Comparison of ENCODE assay signal across 8 cellular contexts in genomic region chr11:5596611-5597201, GRCh38. TPM values are rescaled to one million over a fixed set of nuclear protein-coding genes. Genes with fewer than 3 reads are reported as not detected.
DNase-seq lines count a peak whose midpoint lies in the region; ATAC-seq and TF ChIP-seq lines count a peak whose summit lies in the region.

TRIM6 (plus strand) TSS chr11:5596637; CDS start chr11:5596898, 261 bp downstream.

- POLR2A ChIA-PET in CD4-positive, alpha-beta T cell (lab: Charles Lee) = interaction anchor here (0.7 kb wide), 1 partner anchor 105 kb away, joined by 3 read pairs; no protein-coding TSS in a partner anchor

- H3K27ac ChIP-seq in CD4-positive, alpha-beta T cell (ENCODE audit: low read depth, low read length) = no peak within 1 kb of the TSS
- H3K27ac ChIP-seq in colonic mucosa = no peak within 1 kb of the TSS
- peak within 1 kb of the TSS; percentile 42 to 78 for H3K27ac ChIP-seq in left lung

- no peak for TF ChIP-seq CTCF in CD4-positive, alpha-beta T cell (IDR thresholded peaks at IDR 0.05)
- TF ChIP-seq CTCF in GM20000 (IDR thresholded peaks at IDR 0.05; ENCODE audit: extremely low read depth, missing control alignments) (no peak), NB4 (IDR thresholded peaks at IDR 0.05; ENCODE audit: low read depth, low read length) (no peak), colonic mucosa (IDR thresholded peaks at IDR 0.05) (no peak), left lung (IDR thresholded peaks at IDR 0.05) (no peak)

- peak within 1 kb of the TSS; percentile 41 to 65 for H3K9ac ChIP-seq in colonic mucosa (ENCODE audit: low read depth in 2 of 2, low read length in 2 of 2)

- H3K4me1 ChIP-seq in colonic mucosa (no peaks in the 10 kb centered on the region), left lung (peaks cover 8 to 16% of the 10 kb centered on the region in 2 donors)

- peaks cover 20% of the 10 kb centered on the region for H3K27me3 Mint-ChIP-seq in CD4-positive, alpha-beta T cell

- H3K4me3 Mint-ChIP-seq in CD4-positive, alpha-beta T cell = peak within 1 kb of the TSS; percentile 86

- no peak for TF ChIP-seq POLR2A in NB4 (IDR thresholded peaks at IDR 0.05; ENCODE audit: extremely low read depth, insufficient read length)

- peak within 1 kb of the TSS; percentile 44 for H3K4me3 ChIP-seq in NB4 (ENCODE audit: low read depth, low read length)
- peak within 1 kb of the TSS; percentile 34 for H3K4me3 ChIP-seq in colonic mucosa
- H3K4me3 ChIP-seq in left lung = peak within 1 kb of the TSS; percentile 37 to 49

- intact Hi-C loops in CD4-positive, alpha-beta T cell (cut with DNase I, micrococcal nuclease) = no loop called here
- intact Hi-C loops in colonic mucosa (cut with DNase I) (no loop called here), left lung (cut with DNase I) (no loop called here)

- H3K4me1 Mint-ChIP-seq in CD4-positive, alpha-beta T cell (ENCODE audit: low read depth) = peaks cover 12% of the 10 kb centered on the region

- CTCF ChIA-PET in CD4-positive, alpha-beta T cell (lab: Charles Lee) = no interaction called here

- no peak for DNase-seq in CD4-positive, alpha-beta T cell
- DNase-seq in GM20000 (ENCODE audit: low spot score) (peak; percentile 49), NB4 (ENCODE audit: low read depth) (peak; percentile 44), colonic mucosa (peak; percentile 54), left lung (peak; percentile 64 to 88), stromal cell of bone marrow (ENCODE audit: low read depth) (peak; percentile 18), mesenteric fat pad (ENCODE audit: low spot score) (no peak), SW 1271 (lab: John Stamatoyannopoulos, UW) (no peak)

- H3K27ac Mint-ChIP-seq in CD4-positive, alpha-beta T cell = no peak within 1 kb of the TSS

- H3K36me3 Mint-ChIP-seq in CD4-positive, alpha-beta T cell (ENCODE audit: low read depth) = no peaks in the 10 kb centered on the region

- H3K9me3 Mint-ChIP-seq in CD4-positive, alpha-beta T cell = no peaks in the 10 kb centered on the region

- H3K9me3 ChIP-seq in CD4-positive, alpha-beta T cell (ENCODE audit: control insufficient read depth, low read length) = no peaks in the 10 kb centered on the region
- H3K9me3 ChIP-seq in colonic mucosa (no peaks in the 10 kb centered on the region), left lung (no peaks in the 10 kb centered on the region)

- H3K36me3 ChIP-seq in colonic mucosa (no peaks in the 10 kb centered on the region), left lung (no peaks in the 10 kb centered on the region)

- no peaks in the 10 kb centered on the region for H3K27me3 ChIP-seq in CD4-positive, alpha-beta T cell (ENCODE audit: control insufficient read depth, insufficient read depth, low read length)
- H3K27me3 ChIP-seq in colonic mucosa (no peaks in the 10 kb centered on the region), left lung (no peaks in the 10 kb centered on the region)

- peak; percentile 39 for ATAC-seq in CD4-positive, alpha-beta T cell (ENCODE audit: poor library complexity)
- ATAC-seq in left lung = peak; percentile 61

RNA-seq across cellular contexts. Expression of gene TRIM6, which starts in this region (rescaled TPM):
- total RNA-seq in CD4-positive, alpha-beta T cell = not detected
- total RNA-seq in colonic mucosa = under 1 TPM; 0.35 to 0.82 TPM
- total RNA-seq in left lung = 1 to 10 TPM; 4.2 to 6.2 TPM
- 1.4 TPM for total RNA-seq in mesenteric fat pad

Comparison
In these comparisons a context has a peak if more than half of its experiments do, and no peak if none do; other contexts are left out.
1. Peak in ATAC-seq in CD4-positive, alpha-beta T cell; RNA of the gene not detected or under 1 TPM.
2. Peak in DNase-seq, H3K4me3 ChIP-seq and H3K9ac ChIP-seq in colonic mucosa; RNA of the gene not detected or under 1 TPM.
3. DNase-seq: peak in GM20000 (single experiment), NB4 (single experiment), left lung (2 of 2) and stromal cell of bone marrow (single experiment); none in CD4-positive, alpha-beta T cell (0 of 10), mesenteric fat pad (single experiment) and SW 1271 (0 of 2).
4. H3K27ac ChIP-seq: peak in left lung (2 of 2); none in CD4-positive, alpha-beta T cell (single experiment) and colonic mucosa (single experiment).
5. Peak in every context shown above with its lines, with median percentiles within 50 percentile points of each other: H3K4me3 ChIP-seq.